Comparison of ENCODE assay signal across 1 cellular context in the genomic region with DNA sequence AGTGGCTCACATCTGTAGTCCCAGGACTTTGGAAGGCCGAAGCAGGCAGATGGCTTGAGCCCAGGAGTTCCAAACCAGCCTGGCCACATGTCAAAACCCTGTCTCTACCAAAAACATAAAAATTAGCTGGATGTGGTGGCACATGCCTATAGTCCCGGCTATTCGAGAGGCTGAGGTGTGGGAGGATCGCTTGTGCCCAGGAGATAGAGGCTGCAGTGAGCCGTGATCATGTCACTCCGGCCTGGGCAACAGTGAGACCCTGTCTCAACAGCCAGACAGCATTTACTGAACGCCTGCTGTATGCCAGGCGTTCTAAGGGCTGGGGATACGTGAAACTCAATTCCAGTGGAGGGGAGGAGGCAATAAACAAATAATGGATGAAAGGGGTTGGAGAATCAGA.
TF ChIP-seq lines count a peak whose summit lies in the region.

No MANE protein-coding gene starts in this region.

TF ChIP-seq in HepG2, 621 proteins besides CTCF, POLR2A, EP300 and RAD21 (continued from another document):
- peak; percentile 56; the same call in 1 of the 2 replicates for TF ChIP-seq ZNF770 (CRISPR knock-in tag; IDR thresholded peaks at IDR 0.05)
- 0 out of 2 replicates have a peak, but pooled peaks have one; percentile 32 for TF ChIP-seq BORCS8-MEF2B (CRISPR knock-in tag; IDR thresholded peaks at IDR 0.05)
- 0 out of 2 replicates have a peak, but pooled peaks have one; percentile 69 for TF ChIP-seq NRL (CRISPR knock-in tag; IDR thresholded peaks at IDR 0.05; ENCODE audit: borderline replicate concordance)
- TF ChIP-seq ZNF772 (CRISPR knock-in tag; IDR thresholded peaks at IDR 0.05): no peak
- 0 out of 2 replicates have a peak, but pooled peaks have one; percentile 17 for TF ChIP-seq SP2 (CRISPR knock-in tag; IDR thresholded peaks at IDR 0.05)
- TF ChIP-seq ZKSCAN8 (CRISPR knock-in tag; IDR thresholded peaks at IDR 0.05; ENCODE audit: borderline replicate concordance): peak; percentile 93
- TF ChIP-seq ELF1 (CRISPR knock-in tag; IDR thresholded peaks at IDR 0.05): no peak
- TF ChIP-seq, protein P1, sequence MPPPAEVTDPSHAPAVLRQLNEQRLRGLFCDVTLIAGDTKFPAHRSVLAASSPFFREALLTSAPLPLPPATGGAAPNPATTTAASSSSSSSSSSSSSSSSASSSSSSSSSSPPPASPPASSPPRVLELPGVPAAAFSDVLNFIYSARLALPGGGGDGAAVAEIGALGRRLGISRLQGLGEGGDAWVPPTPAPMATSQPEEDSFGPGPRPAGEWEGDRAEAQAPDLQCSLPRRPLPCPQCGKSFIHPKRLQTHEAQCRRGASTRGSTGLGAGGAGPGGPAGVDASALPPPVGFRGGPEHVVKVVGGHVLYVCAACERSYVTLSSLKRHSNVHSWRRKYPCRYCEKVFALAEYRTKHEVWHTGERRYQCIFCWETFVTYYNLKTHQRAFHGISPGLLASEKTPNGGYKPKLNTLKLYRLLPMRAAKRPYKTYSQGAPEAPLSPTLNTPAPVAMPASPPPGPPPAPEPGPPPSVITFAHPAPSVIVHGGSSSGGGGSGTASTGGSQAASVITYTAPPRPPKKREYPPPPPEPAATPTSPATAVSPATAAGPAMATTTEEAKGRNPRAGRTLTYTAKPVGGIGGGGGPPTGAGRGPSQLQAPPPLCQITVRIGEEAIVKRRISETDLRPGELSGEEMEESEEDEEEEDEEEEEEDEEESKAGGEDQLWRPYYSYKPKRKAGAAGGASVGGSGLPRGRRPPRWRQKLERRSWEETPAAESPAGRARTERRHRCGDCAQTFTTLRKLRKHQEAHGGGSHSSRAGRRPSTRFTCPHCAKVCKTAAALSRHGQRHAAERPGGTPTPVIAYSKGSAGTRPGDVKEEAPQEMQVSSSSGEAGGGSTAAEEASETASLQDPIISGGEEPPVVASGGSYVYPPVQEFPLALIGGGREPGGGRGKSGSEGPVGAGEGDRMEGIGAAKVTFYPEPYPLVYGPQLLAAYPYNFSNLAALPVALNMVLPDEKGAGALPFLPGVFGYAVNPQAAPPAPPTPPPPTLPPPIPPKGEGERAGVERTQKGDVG (CRISPR knock-in tag; IDR thresholded peaks at IDR 0.05; ENCODE audit: borderline replicate concordance): 0 out of 2 replicates have a peak, but pooled peaks have one; percentile 37
- TF ChIP-seq, protein P2, sequence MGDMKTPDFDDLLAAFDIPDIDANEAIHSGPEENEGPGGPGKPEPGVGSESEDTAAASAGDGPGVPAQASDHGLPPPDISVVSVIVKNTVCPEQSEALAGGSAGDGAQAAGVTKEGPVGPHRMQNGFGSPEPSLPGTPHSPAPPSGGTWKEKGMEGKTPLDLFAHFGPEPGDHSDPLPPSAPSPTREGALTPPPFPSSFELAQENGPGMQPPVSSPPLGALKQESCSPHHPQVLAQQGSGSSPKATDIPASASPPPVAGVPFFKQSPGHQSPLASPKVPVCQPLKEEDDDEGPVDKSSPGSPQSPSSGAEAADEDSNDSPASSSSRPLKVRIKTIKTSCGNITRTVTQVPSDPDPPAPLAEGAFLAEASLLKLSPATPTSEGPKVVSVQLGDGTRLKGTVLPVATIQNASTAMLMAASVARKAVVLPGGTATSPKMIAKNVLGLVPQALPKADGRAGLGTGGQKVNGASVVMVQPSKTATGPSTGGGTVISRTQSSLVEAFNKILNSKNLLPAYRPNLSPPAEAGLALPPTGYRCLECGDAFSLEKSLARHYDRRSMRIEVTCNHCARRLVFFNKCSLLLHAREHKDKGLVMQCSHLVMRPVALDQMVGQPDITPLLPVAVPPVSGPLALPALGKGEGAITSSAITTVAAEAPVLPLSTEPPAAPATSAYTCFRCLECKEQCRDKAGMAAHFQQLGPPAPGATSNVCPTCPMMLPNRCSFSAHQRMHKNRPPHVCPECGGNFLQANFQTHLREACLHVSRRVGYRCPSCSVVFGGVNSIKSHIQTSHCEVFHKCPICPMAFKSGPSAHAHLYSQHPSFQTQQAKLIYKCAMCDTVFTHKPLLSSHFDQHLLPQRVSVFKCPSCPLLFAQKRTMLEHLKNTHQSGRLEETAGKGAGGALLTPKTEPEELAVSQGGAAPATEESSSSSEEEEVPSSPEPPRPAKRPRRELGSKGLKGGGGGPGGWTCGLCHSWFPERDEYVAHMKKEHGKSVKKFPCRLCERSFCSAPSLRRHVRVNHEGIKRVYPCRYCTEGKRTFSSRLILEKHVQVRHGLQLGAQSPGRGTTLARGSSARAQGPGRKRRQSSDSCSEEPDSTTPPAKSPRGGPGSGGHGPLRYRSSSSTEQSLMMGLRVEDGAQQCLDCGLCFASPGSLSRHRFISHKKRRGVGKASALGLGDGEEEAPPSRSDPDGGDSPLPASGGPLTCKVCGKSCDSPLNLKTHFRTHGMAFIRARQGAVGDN (CRISPR knock-in tag; IDR thresholded peaks at IDR 0.05): peak; percentile 48
- TF ChIP-seq FUBP1 (CRISPR knock-in tag; IDR thresholded peaks at IDR 0.05; ENCODE audit: borderline replicate concordance): no peak
- no peak for TF ChIP-seq ZSCAN21 (CRISPR knock-in tag; IDR thresholded peaks at IDR 0.05; ENCODE audit: borderline replicate concordance)
- 0 out of 2 replicates have a peak, but pooled peaks have one; percentile 35 for TF ChIP-seq ZBTB38 (CRISPR knock-in tag; IDR thresholded peaks at IDR 0.05)
- TF ChIP-seq KAT8 (CRISPR knock-in tag; IDR thresholded peaks at IDR 0.05): no peak
- TF ChIP-seq ZNF841 (CRISPR knock-in tag; IDR thresholded peaks at IDR 0.05; ENCODE audit: borderline replicate concordance): no peak
- TF ChIP-seq, protein P3, sequence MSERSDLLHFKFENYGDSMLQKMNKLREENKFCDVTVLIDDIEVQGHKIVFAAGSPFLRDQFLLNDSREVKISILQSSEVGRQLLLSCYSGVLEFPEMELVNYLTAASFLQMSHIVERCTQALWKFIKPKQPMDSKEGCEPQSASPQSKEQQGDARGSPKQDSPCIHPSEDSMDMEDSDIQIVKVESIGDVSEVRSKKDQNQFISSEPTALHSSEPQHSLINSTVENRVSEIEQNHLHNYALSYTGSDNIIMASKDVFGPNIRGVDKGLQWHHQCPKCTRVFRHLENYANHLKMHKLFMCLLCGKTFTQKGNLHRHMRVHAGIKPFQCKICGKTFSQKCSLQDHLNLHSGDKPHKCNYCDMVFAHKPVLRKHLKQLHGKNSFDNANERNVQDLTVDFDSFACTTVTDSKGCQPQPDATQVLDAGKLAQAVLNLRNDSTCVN (CRISPR knock-in tag; IDR thresholded peaks at IDR 0.05; ENCODE audit: borderline replicate concordance): no peak
